ENCODE assay signal across 1 cellular context in genomic region chr11:61814958-61815789, GRCh38.
TF ChIP-seq lines count a peak whose summit lies in the region.

No MANE protein-coding gene starts in this region.

TF ChIP-seq in HepG2, 621 proteins besides CTCF, POLR2A, EP300 and RAD21 (continued from another document and continues in another):
- TF ChIP-seq ETS1 (CRISPR knock-in tag; IDR thresholded peaks at IDR 0.05) (no peak), BRF2 (CRISPR knock-in tag; IDR thresholded peaks at IDR 0.05) (no peak), MBNL3 (CRISPR knock-in tag; conservative IDR thresholded peaks at IDR 0.05) (no peak), SP4 (CRISPR knock-in tag; IDR thresholded peaks at IDR 0.05) (peak; percentile 94), SNAPC2 (CRISPR knock-in tag; IDR thresholded peaks at IDR 0.05) (0 out of 2 replicates have a peak, but pooled peaks have one; percentile 58), RAD51 (IDR thresholded peaks at IDR 0.05; ENCODE audit: borderline replicate concordance) (no peak), MEIS1 (CRISPR knock-in tag; IDR thresholded peaks at IDR 0.05; ENCODE audit: borderline replicate concordance) (no peak; the same call in 1 of the 2 replicates), HNF4A (CRISPR knock-in tag; IDR thresholded peaks at IDR 0.05) (0 out of 2 replicates have a peak, but pooled peaks have one; percentile 17), ARNT2 (CRISPR knock-in tag; IDR thresholded peaks at IDR 0.05; ENCODE audit: low read depth) (peak; percentile 89), ZBTB39 (CRISPR knock-in tag; IDR thresholded peaks at IDR 0.05) (no peak; the same call in 1 of the 2 replicates), DMAP1 (CRISPR knock-in tag; IDR thresholded peaks at IDR 0.05) (peak; percentile 67; the same call in 1 of the 2 replicates), ATM (IDR thresholded peaks at IDR 0.05; ENCODE audit: borderline replicate concordance) (no peak), TEAD2 (CRISPR knock-in tag; IDR thresholded peaks at IDR 0.05) (peak; percentile 16; the same call in 1 of the 2 replicates), RORA (CRISPR knock-in tag; IDR thresholded peaks at IDR 0.05) (no peak), ZUFSP (CRISPR knock-in tag; IDR thresholded peaks at IDR 0.05; ENCODE audit: borderline replicate concordance) (no peak), ZNF230 (CRISPR knock-in tag; IDR thresholded peaks at IDR 0.05) (no peak; the same call in 1 of the 2 replicates), POLR2AphosphoS5 (IDR thresholded peaks at IDR 0.05; ENCODE audit: low read depth, low read length) (peak; percentile 89), NRL (CRISPR knock-in tag; IDR thresholded peaks at IDR 0.05; ENCODE audit: borderline replicate concordance) (peak; percentile 60), ZBTB14 (CRISPR knock-in tag; IDR thresholded peaks at IDR 0.05) (peak; percentile 64), ZNF510 (CRISPR knock-in tag; IDR thresholded peaks at IDR 0.05; ENCODE audit: low read depth) (no peak; the same call in 1 of the 2 replicates), MIER2 (CRISPR knock-in tag; IDR thresholded peaks at IDR 0.05) (no peak), AKAP8 (CRISPR knock-in tag; IDR thresholded peaks at IDR 0.05) (peak; percentile 100), ZNF3 (CRISPR knock-in tag; IDR thresholded peaks at IDR 0.05) (no peak), MYNN (CRISPR knock-in tag; IDR thresholded peaks at IDR 0.05; ENCODE audit: low read depth) (no peak), PCBP1 (IDR thresholded peaks at IDR 0.05; ENCODE audit: borderline replicate concordance, low read depth, low read length) (no peak), CCAR2 (optimal IDR thresholded peaks at IDR 0.05; ENCODE audit: low read depth, low read length) (no peak), SMYD3 (CRISPR knock-in tag; IDR thresholded peaks at IDR 0.05) (no peak), ZNF407 (CRISPR knock-in tag; IDR thresholded peaks at IDR 0.05; ENCODE audit: not compliant biosample characterization) (peak; percentile 38), TFDP2 (CRISPR knock-in tag; IDR thresholded peaks at IDR 0.05) (peak; percentile 85), SKI (IDR thresholded peaks at IDR 0.05; ENCODE audit: partially characterized antibody) (peak; percentile 27), TAF1 (CRISPR knock-in tag; IDR thresholded peaks at IDR 0.05) (peak; percentile 95), SKIL (CRISPR knock-in tag; IDR thresholded peaks at IDR 0.05; ENCODE audit: borderline replicate concordance) (peak; percentile 39; the same call in 1 of the 2 replicates), RXRB (CRISPR knock-in tag; IDR thresholded peaks at IDR 0.05; ENCODE audit: borderline replicate concordance) (peak; percentile 18; the same call in 1 of the 2 replicates), CEBPZ (IDR thresholded peaks at IDR 0.05; ENCODE audit: low read length) (no peak), ESRRA (CRISPR knock-in tag; IDR thresholded peaks at IDR 0.05; ENCODE audit: low read depth) (peak; percentile 60)
